Comparison of ENCODE assay signal across 19 cellular contexts in genomic region chr11:75893202-75893601, GRCh38.
"Had no signal": no experiment of that assay in that cellular context is flagged by ENCODE, and none has a peak within 500 bp of the region (broad histone marks: within the 10 kb centered on the region; RNA-seq: fewer than 3 reads in every experiment).

No MANE protein-coding gene starts in this region.

- FAIRE-seq: frontal cortex, small intestine had no signal

- H3K27me3 Mint-ChIP-seq: activated naive CD4-positive, alpha-beta T cell treated with anti-CD3 and anti-CD28 coated beads, Interleukin-2, amount 10 ng/mL, durations not matched to agents 7 days and 5 days; brain; central memory CD8-positive, alpha-beta T cell; naive thymus-derived CD8-positive, alpha-beta T cell had no signal

- H3K9me3 ChIP-seq: heart left ventricle, right atrium auricular region, testis, upper lobe of right lung had no signal

- H3K4me1 ChIP-seq: right atrium auricular region, testis had no signal

- H3K27me3 ChIP-seq: heart left ventricle, right atrium auricular region, testis, upper lobe of right lung had no signal

- ATAC-seq: heart left ventricle; left colon; naive thymus-derived CD8-positive, alpha-beta T cell; upper lobe of right lung had no signal

- H3K4me3 ChIP-seq: heart left ventricle, lung, right atrium auricular region, testis, upper lobe of right lung had no signal

- DNase-seq: activated CD4-positive, alpha-beta T cell treated with anti-CD3 and anti-CD28 coated beads, Interleukin-2, amount 50 U/mL, for 4 hours; activated naive CD4-positive, alpha-beta T cell treated with anti-CD3 and anti-CD28 coated beads, Interleukin-2, amount 10 ng/mL, durations not matched to agents 7 days and 5 days; amygdala; cortex of kidney; effector memory CD4-positive, alpha-beta T cell; heart left ventricle; left colon; naive thymus-derived CD8-positive, alpha-beta T cell; small intestine; stimulated activated CD4-positive, alpha-beta T cell treated with anti-CD3 and anti-CD28 coated beads, Interleukin-1b, Interleukin-23, amount 100 ng/mL, for 48 hours; stimulated activated naive CD4-positive, alpha-beta T cell treated with Interleukin-2 at 50 U/mL for 16 hours; testis; upper lobe of right lung had no signal

- H3K27ac ChIP-seq: right atrium auricular region, testis, upper lobe of right lung had no signal

- H3K9me3 Mint-ChIP-seq: activated naive CD4-positive, alpha-beta T cell treated with anti-CD3 and anti-CD28 coated beads, Interleukin-2, amount 10 ng/mL, durations not matched to agents 7 days and 5 days; brain; central memory CD8-positive, alpha-beta T cell; naive thymus-derived CD8-positive, alpha-beta T cell; T-helper 1 cell treated with Interleukin-12 subunit alpha and Interleukin-12 subunit beta and Interleukin-4 antibody, amounts not matched to agents 30 μg/mL and 1 μg/mL, for 36 hours had no signal

- H3K27ac Mint-ChIP-seq: activated naive CD4-positive, alpha-beta T cell treated with anti-CD3 and anti-CD28 coated beads, Interleukin-2, amount 10 ng/mL, durations not matched to agents 7 days and 5 days; brain; T-helper 1 cell treated with Interleukin-12 subunit alpha and Interleukin-12 subunit beta and Interleukin-4 antibody, amounts not matched to agents 30 μg/mL and 1 μg/mL, for 36 hours had no signal

- H3K4me3 Mint-ChIP-seq: activated naive CD4-positive, alpha-beta T cell treated with anti-CD3 and anti-CD28 coated beads, Interleukin-2, amount 10 ng/mL, durations not matched to agents 7 days and 5 days; brain; central memory CD8-positive, alpha-beta T cell; naive thymus-derived CD8-positive, alpha-beta T cell; T-helper 1 cell treated with Interleukin-12 subunit alpha and Interleukin-12 subunit beta and Interleukin-4 antibody, amounts not matched to agents 30 μg/mL and 1 μg/mL, for 36 hours had no signal
